In genomic region chr17:55356440-55357328, GRCh38 we compare ENCODE assay signal across 8 cellular contexts.
DNase-seq lines count a peak whose midpoint lies in the region; ATAC-seq and TF ChIP-seq lines count a peak whose summit lies in the region.

No MANE protein-coding gene starts in this region.

- no peak overlapping the region for H3K27ac ChIP-seq in CD4-positive, CD25-positive, alpha-beta regulatory T cell (ENCODE audit: insufficient read depth, low read length, poor library complexity, severe bottlenecking)
- H3K27ac ChIP-seq in liver (ENCODE audit: low read depth in 1 of 2, low read length in 2 of 2) = no peak overlapping the region

- H3K9ac ChIP-seq in liver (ENCODE audit: low read depth in 1 of 2, low read length in 2 of 2) = no peak overlapping the region

- peak; percentile 90 to 97 for TF ChIP-seq RAD21 in liver (IDR thresholded peaks at IDR 0.05)

- H3K4me1 Mint-ChIP-seq in CD4-positive, CD25-positive, alpha-beta regulatory T cell = peaks cover 0 to 6% (median 4%) of the 10 kb centered on the region in 4 donors

- H3K36me3 ChIP-seq in CD4-positive, CD25-positive, alpha-beta regulatory T cell (ENCODE audit: control insufficient read depth, insufficient read depth, low read length) = no peaks in the 10 kb centered on the region
- H3K36me3 ChIP-seq in liver (ENCODE audit: control insufficient read depth in 4 of 4, insufficient read depth in 3 of 4, low read depth in 1 of 4, low read length in 3 of 4) = no peaks in the 10 kb centered on the region

- H3K9me3 ChIP-seq in CD4-positive, CD25-positive, alpha-beta regulatory T cell (ENCODE audit: control insufficient read depth in 2 of 2, low read length in 2 of 2) = peaks cover 10 to 14% of the 10 kb centered on the region in 2 experiments
- no peaks in the 10 kb centered on the region for H3K9me3 ChIP-seq in liver (ENCODE audit: control insufficient read depth in 4 of 4, low read length in 3 of 4)

- peak; percentile 42 to 85 (median 52) for DNase-seq in CD4-positive, CD25-positive, alpha-beta regulatory T cell
- DNase-seq in NCI-H446 (lab: John Stamatoyannopoulos, UW) = peak; percentile 66 to 79
- peak; percentile 30 for DNase-seq in activated CD4-positive, alpha-beta T cell treated with anti-CD3 and anti-CD28 coated beads for 1 hour
- peak; percentile 83 for DNase-seq in choroid plexus epithelial cell (ENCODE audit: low read depth)
- peak; percentile 13 for DNase-seq in stimulated activated CD8-positive, alpha-beta memory T cell treated with anti-CD3 and anti-CD28 coated beads, Interleukin-15, amount 100 ng/mL, for 24 hours (ENCODE audit: low read depth)

- 33% methylated on average over 3 of the region's 3 CpGs for WGBS in liver

- H3K4me3 Mint-ChIP-seq in CD4-positive, CD25-positive, alpha-beta regulatory T cell = no peak overlapping the region

- peaks cover 5% of the 10 kb centered on the region for H3K27me3 ChIP-seq in CD4-positive, CD25-positive, alpha-beta regulatory T cell (ENCODE audit: control insufficient read depth, insufficient read depth, low read length)
- no peaks in the 10 kb centered on the region for H3K27me3 ChIP-seq in liver (ENCODE audit: control insufficient read depth in 4 of 4, insufficient read depth in 4 of 4, low read length in 3 of 4)

- peaks cover 0 to 10% (median 2%) of the 10 kb centered on the region in 7 donors for H3K9me3 Mint-ChIP-seq in CD4-positive, CD25-positive, alpha-beta regulatory T cell

- peak; percentile 88 to 90 for ATAC-seq in CD4-positive, CD25-positive, alpha-beta regulatory T cell (ENCODE audit: low read depth in 2 of 2)
- peak; percentile 100 for ATAC-seq in GM19351 (IDR thresholded peaks at IDR 0.05; ENCODE audit: unreplicated experiment)
- peak; percentile 95 for ATAC-seq in HG03378 (IDR thresholded peaks at IDR 0.05; ENCODE audit: unreplicated experiment)

- no peak overlapping the region for H3K4me3 ChIP-seq in CD4-positive, CD25-positive, alpha-beta regulatory T cell (ENCODE audit: low read depth, low read length)
- no peak overlapping the region for H3K4me3 ChIP-seq in choroid plexus epithelial cell (ENCODE audit: low read depth, low read length)
- H3K4me3 ChIP-seq in liver (ENCODE audit: low read depth in 1 of 3, low read length in 3 of 3) = no peak overlapping the region

- H3K27me3 Mint-ChIP-seq in CD4-positive, CD25-positive, alpha-beta regulatory T cell = peaks cover 21% of the 10 kb centered on the region

- TF ChIP-seq CTCF in choroid plexus epithelial cell (conservative IDR thresholded peaks at IDR 0.05; ENCODE audit: low read depth, low read length) = peak; percentile 78
- TF ChIP-seq CTCF in liver (IDR thresholded peaks at IDR 0.05; ENCODE audit: low read depth, low read length, missing input control) = peak; percentile 80

- H3K27ac Mint-ChIP-seq in CD4-positive, CD25-positive, alpha-beta regulatory T cell = no peak overlapping the region

- H3K4me1 ChIP-seq in CD4-positive, CD25-positive, alpha-beta regulatory T cell (ENCODE audit: control insufficient read depth, insufficient read depth, low read length, poor library complexity, severe bottlenecking) = no peaks in the 10 kb centered on the region
- no peaks in the 10 kb centered on the region for H3K4me1 ChIP-seq in liver (ENCODE audit: control insufficient read depth in 4 of 4, insufficient read depth in 4 of 4, low read length in 3 of 4)

- no peaks in the 10 kb centered on the region for H3K36me3 Mint-ChIP-seq in CD4-positive, CD25-positive, alpha-beta regulatory T cell

TF ChIP-seq in liver, 16 proteins besides CTCF, POLR2A, EP300 and RAD21:
- TF ChIP-seq FOXA2 (IDR thresholded peaks at IDR 0.05) (no peak), EGR1 (IDR thresholded peaks at IDR 0.05; ENCODE audit: low read depth in 2 of 2) (no peak), RXRA (IDR thresholded peaks at IDR 0.05) (peak in 1 of 2 donors; percentile 18)

Comparison
In these comparisons a context has a peak if more than half of its experiments do, and no peak if none do; other contexts are left out.
1. DNase-seq: peak in every context shown above with its lines; median percentile 83 in choroid plexus epithelial cell; 72 in NCI-H446; 52 in CD4-positive, CD25-positive, alpha-beta regulatory T cell; 30 in activated CD4-positive, alpha-beta T cell treated with anti-CD3 and anti-CD28 coated beads for 1 hour; 13 in stimulated activated CD8-positive, alpha-beta memory T cell treated with anti-CD3 and anti-CD28 coated beads, Interleukin-15, amount 100 ng/mL, for 24 hours.